8 cellular contexts compared by ENCODE assay signal in the genomic region with DNA sequence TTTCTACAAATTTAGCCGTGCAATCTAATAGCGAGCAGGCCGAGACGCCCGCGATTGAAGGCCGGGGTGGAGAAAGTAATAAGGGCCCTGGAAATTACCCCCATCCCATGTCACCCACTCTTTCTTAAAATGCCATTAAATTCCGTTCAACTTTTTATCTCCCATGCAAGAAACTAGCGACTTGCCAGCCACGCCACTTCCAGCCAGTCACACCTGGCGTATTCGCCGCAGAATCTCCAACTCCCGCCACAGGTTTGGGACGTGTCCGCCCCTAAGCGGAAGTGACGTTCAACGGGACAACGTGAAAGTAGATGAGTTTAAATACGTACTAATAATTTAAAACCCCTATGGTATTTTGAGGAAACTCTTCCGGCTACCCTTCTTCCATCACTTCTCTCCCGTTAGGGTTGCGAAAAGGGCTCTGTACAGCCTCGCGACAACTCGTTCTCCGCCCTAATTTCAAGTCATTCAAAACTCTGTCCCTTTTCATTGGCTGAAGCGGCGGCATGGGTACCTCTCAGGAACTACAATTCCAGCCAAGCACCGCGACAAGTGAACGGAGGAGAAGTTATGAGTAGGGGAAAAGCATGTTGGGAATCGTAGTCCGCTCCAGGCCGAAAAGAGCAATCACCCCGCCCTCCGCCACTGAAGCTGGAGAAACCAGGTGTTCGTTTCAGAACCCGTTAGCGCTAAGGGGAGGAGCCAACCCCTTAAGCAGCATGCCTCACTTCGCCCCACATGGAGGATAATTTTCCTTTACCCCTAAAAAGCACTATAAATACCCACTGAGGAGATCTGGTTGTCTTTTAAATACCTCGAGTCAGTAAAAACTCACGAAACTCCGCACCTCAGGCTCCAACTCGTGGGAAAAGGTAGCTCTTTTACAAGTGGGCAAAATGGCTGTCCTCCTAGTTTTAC. TPM values are rescaled to one million over a fixed set of nuclear protein-coding genes. Genes with fewer than 3 reads are reported as not detected.
DNase-seq lines count a peak whose midpoint lies in the region; ATAC-seq and TF ChIP-seq lines count a peak whose summit lies in the region.

A gene (minus strand): TSS at position 906 of the 918 bp plus-strand sequence.

- H3K4me3 Mint-ChIP-seq in activated T-cell treated with anti-CD3 and anti-CD28 coated beads, Interleukin-2, amount 50 U/mL, for 24 hours: no peak within 1 kb of the TSS

- H3K9ac ChIP-seq in mucosa of stomach (ENCODE audit: low read length): peak within 1 kb of the TSS; percentile 78

- peaks cover 45% of the 10 kb centered on the region for H3K4me1 Mint-ChIP-seq in activated T-cell treated with anti-CD3 and anti-CD28 coated beads, Interleukin-2, amount 50 U/mL, for 24 hours (ENCODE audit: low read depth)

- WGBS in esophagus, 2 donors: 0% methylated on average over 46 of the region's 46 CpGs

- peaks cover 59% of the 10 kb centered on the region for H3K79me2 ChIP-seq in PC-9 (ENCODE audit: low read depth)

- no TSS peak for BruUV-seq in PC-9 (replicated peaks; lab: Mats Ljungman, UMichigan)

- H3K27me3 ChIP-seq in PC-9 (ENCODE audit: insufficient read depth, low read depth) (no peaks in the 10 kb centered on the region), esophagus (ENCODE audit: control insufficient read depth in 1 of 2, insufficient read depth in 2 of 2, low read length in 2 of 2) (no peaks in the 10 kb centered on the region), mucosa of stomach (ENCODE audit: control insufficient read depth, insufficient read depth, low read length) (no peaks in the 10 kb centered on the region)

- H3K4me2 ChIP-seq in PC-9: peak within 1 kb of the TSS; percentile 96

- CTCF ChIA-PET in PC-9 (lab: Charles Lee): no interaction called here

- no peaks in the 10 kb centered on the region for H3K27me3 Mint-ChIP-seq in activated T-cell treated with anti-CD3 and anti-CD28 coated beads, Interleukin-2, amount 50 U/mL, for 24 hours

- intact Hi-C loops in PC-9 (cut with micrococcal nuclease; ENCODE audit: unreplicated experiment): loop anchor here (5.0 to 10.0 kb wide), 3 partner anchors 214 to 613 kb away; a partner anchor contains a TSS

- H2AFZ ChIP-seq in PC-9: peak within 1 kb of the TSS; percentile 99

- H3K27ac ChIP-seq in PC-9 (peak within 1 kb of the TSS; percentile 73), esophagus (ENCODE audit: low read depth in 2 of 2, low read length in 1 of 2) (peak within 1 kb of the TSS; percentile 90 to 92)

- no peaks in the 10 kb centered on the region for H3K36me3 ChIP-seq in PC-9 (ENCODE audit: low read depth)
- no peaks in the 10 kb centered on the region for H3K36me3 ChIP-seq in esophagus (ENCODE audit: control insufficient read depth in 2 of 2, insufficient read depth in 2 of 2, low read length in 1 of 2)
- H3K36me3 ChIP-seq in mucosa of stomach (ENCODE audit: control insufficient read depth, insufficient read depth, low read length): no peaks in the 10 kb centered on the region

- DNase-seq in DMS53 treated with DMSO at 0.1 percent for 48 hours (lab: John Stamatoyannopoulos, UW; ENCODE audit: unreplicated experiment) (peak; percentile 79), KG1 (lab: John Stamatoyannopoulos, UW) (peak; percentile 98), PC-9 (peak; percentile 92 to 96)
- peak; percentile 90 for DNase-seq in activated T-cell treated with anti-CD3 and anti-CD28 coated beads, Interleukin-2, amount 50 U/mL, for 24 hours
- DNase-seq in stimulated activated CD8-positive, alpha-beta memory T cell treated with anti-CD3 and anti-CD28 coated beads, Interleukin-4, amount 100 ng/mL, for 4 hours (ENCODE audit: low read depth in 2 of 2, low spot score in 1 of 2): peak; percentile 83 to 90

- no peak for TF ChIP-seq CTCF in PC-9 (conservative IDR thresholded peaks at IDR 0.05)

- POLR2A ChIA-PET in PC-9 (lab: Charles Lee; ENCODE audit: unreplicated experiment): interaction anchor here (0.5 to 0.7 kb wide), 4 partner anchors 67 to 598 kb away, joined by 3 to 6 read pairs (median 4); no protein-coding TSS in a partner anchor

- H3F3A ChIP-seq in PC-9 (ENCODE audit: insufficient read depth, low read depth): peaks cover 6% of the 10 kb centered on the region

- no peaks in the 10 kb centered on the region for H3K9me3 ChIP-seq in PC-9 (ENCODE audit: insufficient read depth, low read depth)
- no peaks in the 10 kb centered on the region for H3K9me3 ChIP-seq in esophagus (ENCODE audit: control insufficient read depth in 2 of 2, insufficient read depth in 1 of 2, low read depth in 1 of 2, low read length in 1 of 2)
- H3K9me3 ChIP-seq in mucosa of stomach (ENCODE audit: control insufficient read depth, low read length): no peaks in the 10 kb centered on the region

- peak within 1 kb of the TSS; percentile 60 for H3K4me3 ChIP-seq in PC-9
- H3K4me3 ChIP-seq in esophagus (ENCODE audit: low read depth in 1 of 2, low read length in 2 of 2): peak within 1 kb of the TSS; percentile 90 to 96
- peak within 1 kb of the TSS; percentile 86 for H3K4me3 ChIP-seq in mucosa of stomach (ENCODE audit: low read length)

- H3K4me1 ChIP-seq in PC-9 (replicated peaks; ENCODE audit: insufficient read depth) (peaks cover 14% of the 10 kb centered on the region), esophagus (ENCODE audit: control insufficient read depth in 2 of 2, insufficient read depth in 2 of 2, low read length in 1 of 2) (peaks cover 4 to 6% of the 10 kb centered on the region in 2 donors), mucosa of stomach (ENCODE audit: control insufficient read depth, insufficient read depth, low read length) (peaks cover 6% of the 10 kb centered on the region)

- no peaks in the 10 kb centered on the region for H3K9me2 ChIP-seq in PC-9 (ENCODE audit: insufficient read depth)

- no peak within 1 kb of the TSS for H3K27ac Mint-ChIP-seq in activated T-cell treated with anti-CD3 and anti-CD28 coated beads, Interleukin-2, amount 50 U/mL, for 24 hours

- H4K20me1 ChIP-seq in PC-9 (ENCODE audit: insufficient read depth): no peaks in the 10 kb centered on the region

- no peaks in the 10 kb centered on the region for H3K9me3 Mint-ChIP-seq in activated T-cell treated with anti-CD3 and anti-CD28 coated beads, Interleukin-2, amount 50 U/mL, for 24 hours

- H3K36me3 Mint-ChIP-seq in activated T-cell treated with anti-CD3 and anti-CD28 coated beads, Interleukin-2, amount 50 U/mL, for 24 hours (ENCODE audit: low read depth): peaks cover 31% of the 10 kb centered on the region

- peak; percentile 65 for ATAC-seq in GM21737 (IDR thresholded peaks at IDR 0.05; ENCODE audit: unreplicated experiment)

RNA-seq across cellular contexts. Expression of the gene that starts here (rescaled TPM):
- total RNA-seq in PC-9 (2021): 10.4 and 11.3 TPM in 2 replicates
- polyA plus RNA-seq in esophagus: 1 to 10 TPM; 1.5 to 1.9 TPM

Comparison
In these comparisons a context has a peak if more than half of its experiments do, and no peak if none do; other contexts are left out.
1. Peak in every context shown above with its lines: DNase-seq, ATAC-seq, H3K4me3 ChIP-seq and H3K27ac ChIP-seq.